9 cellular contexts compared by ENCODE assay signal in genomic region chr3:9500108-9501050, GRCh38. TPM values are rescaled to one million over a fixed set of nuclear protein-coding genes. Genes with fewer than 3 reads are reported as not detected.
DNase-seq lines count a peak whose midpoint lies in the region; ATAC-seq and TF ChIP-seq lines count a peak whose summit lies in the region.
"Had no signal": no experiment of that assay in that cellular context is flagged by ENCODE, and none has a peak within 500 bp of the region (broad histone marks: within the 10 kb centered on the region; RNA-seq: fewer than 3 reads in every experiment).

No MANE protein-coding gene starts in this region.

- no peaks in the 10 kb centered on the region for H3K36me3 Mint-ChIP-seq in activated CD4-positive, alpha-beta T cell treated with anti-CD3 and anti-CD28 coated beads for 36 hours (ENCODE audit: low read depth)

- peak overlapping the region in 36 of 59 donors; percentile 1 to 52 (median 24) for H3K4me3 ChIP-seq in dorsolateral prefrontal cortex
- H3K4me3 ChIP-seq: BLaER1 had no signal

- intact Hi-C loops in activated CD4-positive, alpha-beta T cell treated with anti-CD3 and anti-CD28 coated beads for 36 hours (cut with DNase I, micrococcal nuclease), result loop anchor here (1.0 to 5.0 kb wide), 2 partner anchors 227 kb away; no protein-coding TSS in a partner anchor
- intact Hi-C loops in dorsolateral prefrontal cortex (cut with DNase I), result loop anchor here (5.0 to 10.0 kb wide), 3 partner anchors 103 to 234 kb away; partner anchors contain the start of genes BRPF1 (in 1 of the 2), MTMR14 (in 1 of the 2) and SETD5 (in 1 of the 2)

- H3K27ac Mint-ChIP-seq in activated CD4-positive, alpha-beta T cell treated with anti-CD3 and anti-CD28 coated beads for 36 hours, result no peak overlapping the region

- H3K9me3 Mint-ChIP-seq in activated CD4-positive, alpha-beta T cell treated with anti-CD3 and anti-CD28 coated beads for 36 hours (ENCODE audit: low read depth), result no peaks in the 10 kb centered on the region

- H3K27me3 Mint-ChIP-seq in activated CD4-positive, alpha-beta T cell treated with anti-CD3 and anti-CD28 coated beads for 36 hours, result peaks cover 19% of the 10 kb centered on the region

- DNase-seq in DMS53 (lab: John Stamatoyannopoulos, UW) (peak; percentile 65), DMS53 treated with DMSO at 0.1 percent for 48 hours (lab: John Stamatoyannopoulos, UW; ENCODE audit: unreplicated experiment) (no peak), LHCN-M2 (ENCODE audit: low read depth) (peak; percentile 45), dorsolateral prefrontal cortex (peak in 3 of 10 donors; percentile 20 to 51 (median 39)), medulla oblongata (ENCODE audit: extremely low spot score) (peak; percentile 19), pons (ENCODE audit: low spot score) (no peak)
- peak; percentile 89 for DNase-seq in activated CD4-positive, alpha-beta T cell treated with anti-CD3 and anti-CD28 coated beads for 36 hours
- peak; percentile 47 for DNase-seq in stimulated activated CD8-positive, alpha-beta memory T cell treated with anti-CD3 and anti-CD28 coated beads, Interleukin-7, amount 100 ng/mL, for 24 hours (ENCODE audit: low read depth)

- TF ChIP-seq CTCF in dorsolateral prefrontal cortex (IDR thresholded peaks at IDR 0.05 in 54 of 56, conservative IDR thresholded peaks at IDR 0.05 in 2 of 56; ENCODE audit: low read depth in 1 of 56, partially characterized antibody in 56 of 56), result peak in 54 of 56 donors; percentile 16 to 68 (median 48)

- ATAC-seq in activated CD4-positive, alpha-beta T cell treated with anti-CD3 and anti-CD28 coated beads for 36 hours, result peak; percentile 92

- H3K4me1 Mint-ChIP-seq in activated CD4-positive, alpha-beta T cell treated with anti-CD3 and anti-CD28 coated beads for 36 hours, result peaks cover 5% of the 10 kb centered on the region

- peaks cover 0 to 3% (median 0%) of the 10 kb centered on the region in 45 donors for H3K27me3 ChIP-seq in dorsolateral prefrontal cortex

- no peak overlapping the region for H3K4me3 Mint-ChIP-seq in activated CD4-positive, alpha-beta T cell treated with anti-CD3 and anti-CD28 coated beads for 36 hours

- no peak overlapping the region for H3K27ac ChIP-seq in dorsolateral prefrontal cortex
- H3K27ac ChIP-seq: BLaER1 had no signal

- POLR2A ChIA-PET in activated CD4-positive, alpha-beta T cell treated with anti-CD3 and anti-CD28 coated beads for 36 hours (lab: Charles Lee), result interaction anchor here (0.6 kb wide), 1 partner anchor 18 kb away, joined by 3 read pairs; no protein-coding TSS in a partner anchor

- CTCF ChIA-PET in activated CD4-positive, alpha-beta T cell treated with anti-CD3 and anti-CD28 coated beads for 36 hours (lab: Charles Lee), result interaction anchor here (0.5 to 1.6 kb wide), 3 partner anchors 8 to 522 kb away, joined by 3 to 5 read pairs (median 4); no protein-coding TSS in a partner anchor

RNA-seq across cellular contexts. Expression of gene LHFPL4, which starts 53.2 kb away (rescaled TPM):
- total RNA-seq in LHCN-M2 (2014; rRNA removed), result not detected in 2 replicates
- not detected for polyA plus RNA-seq in LHCN-M2 (2012)
- total RNA-seq in activated CD4-positive, alpha-beta T cell treated with anti-CD3 and anti-CD28 coated beads for 36 hours, result not detected
- total RNA-seq in dorsolateral prefrontal cortex, result 10 to 100 TPM; 11.5 to 85.4 (median 57.5) TPM

Comparison
In these comparisons a context has a peak if more than half of its experiments do, and no peak if none do; other contexts are left out.
1. DNase-seq: peak in DMS53 (single experiment), LHCN-M2 (single experiment), activated CD4-positive, alpha-beta T cell treated with anti-CD3 and anti-CD28 coated beads for 36 hours (single experiment), medulla oblongata (single experiment) and stimulated activated CD8-positive, alpha-beta memory T cell treated with anti-CD3 and anti-CD28 coated beads, Interleukin-7, amount 100 ng/mL, for 24 hours (single experiment); none in DMS53 treated with DMSO at 0.1 percent for 48 hours (single experiment) and pons (single experiment).
2. RNA of gene LHFPL4, which starts 53.2 kb away (total RNA-seq): 11.5 to 85.4 TPM in dorsolateral prefrontal cortex; not detected in LHCN-M2 and not detected in activated CD4-positive, alpha-beta T cell treated with anti-CD3 and anti-CD28 coated beads for 36 hours; every median in the first group is over 10 times any median in the second.